In the genomic region with DNA sequence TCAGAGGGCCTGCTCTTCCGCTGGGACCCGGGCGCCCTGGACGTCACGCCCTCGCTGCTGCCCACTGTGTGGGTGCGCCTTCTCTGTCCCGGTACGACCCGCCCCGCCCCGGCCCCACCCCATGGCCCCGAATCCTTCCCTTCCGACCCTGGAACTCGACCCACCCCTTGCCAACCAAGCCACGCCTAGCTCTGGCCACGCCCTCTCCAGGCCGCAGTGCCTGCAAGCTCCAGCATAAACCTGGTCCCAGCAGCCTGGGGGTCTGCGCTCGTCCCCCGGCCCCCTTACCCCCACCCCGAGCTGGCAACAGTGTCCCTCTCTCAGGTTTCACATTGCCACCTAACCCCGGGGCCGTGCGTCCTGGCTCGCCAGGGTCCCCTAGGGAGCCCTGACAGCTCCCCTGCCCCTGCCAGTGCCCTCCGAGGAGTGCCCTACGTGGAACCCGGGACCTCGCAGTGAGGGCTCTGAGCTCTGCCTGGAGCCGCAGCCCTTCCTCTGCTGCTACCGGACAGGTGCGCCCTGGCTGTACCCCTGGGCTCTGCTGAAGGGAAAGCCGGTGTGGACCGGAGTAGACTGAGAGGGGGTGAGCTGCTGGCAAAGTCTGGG, we compare ENCODE assay signal across 15 cellular contexts. TPM values are rescaled to one million over a fixed set of nuclear protein-coding genes. Genes with fewer than 3 reads are reported as not detected.
DNase-seq lines count a peak whose midpoint lies in the region; ATAC-seq and TF ChIP-seq lines count a peak whose summit lies in the region.
"Had no signal": no experiment of that assay in that cellular context is flagged by ENCODE, and none has a peak within 500 bp of the region (broad histone marks: within the 10 kb centered on the region; RNA-seq: fewer than 3 reads in every experiment).

No MANE protein-coding gene starts in this region.

- TF ChIP-seq POLR2A in erythroblast (IDR thresholded peaks at IDR 0.05; ENCODE audit: low read length), result no peak

- H3K4me1 ChIP-seq in neural progenitor cell, result peaks cover 12% of the 10 kb centered on the region

- intact Hi-C loops in natural killer cell (cut with micrococcal nuclease), result no loop called here

- H3K36me3 Mint-ChIP-seq in neural progenitor cell (no peaks in the 10 kb centered on the region), natural killer cell (no peaks in the 10 kb centered on the region)

- H3K9me3 Mint-ChIP-seq in neural progenitor cell (no peaks in the 10 kb centered on the region), natural killer cell (no peaks in the 10 kb centered on the region)

- ATAC-seq in HG02884 (IDR thresholded peaks at IDR 0.05; ENCODE audit: unreplicated experiment) (no peak), natural killer cell (no peak)
- ATAC-seq: gastrocnemius medialis had no signal

- H3K27me3 ChIP-seq in neural progenitor cell, result peaks cover 45% of the 10 kb centered on the region

- H2AFZ ChIP-seq in neural progenitor cell (replicated peaks), result peak overlapping the region; percentile 68

- H3K9me3 ChIP-seq in neural progenitor cell (ENCODE audit: low read depth), result no peaks in the 10 kb centered on the region
- H3K9me3 ChIP-seq: gastrocnemius medialis had no signal

- peak overlapping the region; percentile 43 for H3K4me3 ChIP-seq in neural progenitor cell

- H3K27ac ChIP-seq in neural progenitor cell, result no peak overlapping the region
- H3K27ac ChIP-seq: gastrocnemius medialis had no signal

- TF ChIP-seq CTCF in neural progenitor cell (IDR thresholded peaks at IDR 0.05) (no peak), natural killer cell (IDR thresholded peaks at IDR 0.05) (no peak)

- H3K79me2 ChIP-seq in neural progenitor cell (ENCODE audit: low read depth), result no peaks in the 10 kb centered on the region

- H4K20me1 ChIP-seq in neural progenitor cell (ENCODE audit: low read depth), result peaks cover 3% of the 10 kb centered on the region

- H3K27me3 Mint-ChIP-seq in neural progenitor cell (ENCODE audit: insufficient read depth, low read depth) (peaks cover 36% of the 10 kb centered on the region), natural killer cell (ENCODE audit: low read depth in 2 of 2) (peaks cover 7 to 24% of the 10 kb centered on the region in 2 donors)

- H3K36me3 ChIP-seq in neural progenitor cell, result no peaks in the 10 kb centered on the region
- H3K36me3 ChIP-seq: gastrocnemius medialis had no signal

- DNase-seq in GM19238 (ENCODE audit: insufficient read length, low spot score), result peak; percentile 2
- peak; percentile 16 for DNase-seq in KBM-7
- peak; percentile 37 to 38 for DNase-seq in erythroblast (lab: John Stamatoyannopoulos, UW)
- DNase-seq in neural progenitor cell (ENCODE audit: low spot score), result peak; percentile 72
- DNase-seq in NCI-H1092 (lab: John Stamatoyannopoulos, UW), result no peak
- DNase-seq in stimulated activated naive CD4-positive, alpha-beta T cell (lab: John Stamatoyannopoulos, UW), result no peak
- DNase-seq in natural killer cell, result no peak
- DNase-seq: activated CD4-positive, alpha-beta T cell treated with anti-CD3 and anti-CD28 coated beads for 1 hour; activated naive CD4-positive, alpha-beta T cell treated with Interleukin-2 at 50 U/mL for 16 hours; gastrocnemius medialis; mammary epithelial cell; NCI-H526 treated with DMSO at 0.1 percent for 48 hours; stimulated activated CD4-positive, alpha-beta T cell treated with anti-CD3 and anti-CD28 coated beads, Interleukin-4, amount 100 ng/mL, for 24 hours had no signal

- no peak overlapping the region for H3K9ac ChIP-seq in neural progenitor cell

- H3F3A ChIP-seq in neural progenitor cell (ENCODE audit: low read depth), result peaks cover 21% of the 10 kb centered on the region

- in situ Hi-C loops in KBM-7 (cut with MboI; ENCODE audit: low pct_unique_long_range_greater_than_20kb, low sequenced_read_pairs), result no loop called here

- H3K4me1 Mint-ChIP-seq in neural progenitor cell (peaks cover 9% of the 10 kb centered on the region), natural killer cell (no peaks in the 10 kb centered on the region)

- peak overlapping the region; percentile 79 for H3K4me2 ChIP-seq in neural progenitor cell

- H3K4me3 Mint-ChIP-seq in neural progenitor cell (peak overlapping the region; percentile 64), natural killer cell (no peak overlapping the region)

- H3K27ac Mint-ChIP-seq in neural progenitor cell (no peak overlapping the region), natural killer cell (no peak overlapping the region)

RNA-seq across cellular contexts. Expression of a gene that starts 3.4 kb away (rescaled TPM):
- total RNA-seq in neural progenitor cell (ENCODE audit: low replicate concordance), result 0.13 and 0.43 TPM in 2 replicates
- not detected for total RNA-seq in natural killer cell
- total RNA-seq: gastrocnemius medialis, SK-MEL-5 had no signal

RNA-seq across cellular contexts. Expression of a gene that starts 38.4 kb away (rescaled TPM):
- total RNA-seq in neural progenitor cell (ENCODE audit: low replicate concordance) (249 and 270 TPM in 2 replicates), natural killer cell (10 to 100 TPM; 75.6 to 75.9 (median 75.8) TPM)

RNA-seq across cellular contexts. Expression of a gene that starts 53.5 kb away (rescaled TPM):
- total RNA-seq in neural progenitor cell (ENCODE audit: low replicate concordance), result 1.0 and 3.3 TPM in 2 replicates
- total RNA-seq in natural killer cell, result not detected
- total RNA-seq: gastrocnemius medialis, mammary epithelial cell, SK-MEL-5 had no signal

Comparison
In these comparisons a context has a peak if more than half of its experiments do, and no peak if none do; other contexts are left out.
1. DNase-seq: peak in GM19238 (single experiment), KBM-7 (single experiment), erythroblast (2 of 2) and neural progenitor cell (single experiment); none in NCI-H1092 (single experiment), stimulated activated naive CD4-positive, alpha-beta T cell (0 of 6) and natural killer cell (single experiment).